8 cellular contexts compared by ENCODE assay signal in the genomic region with DNA sequence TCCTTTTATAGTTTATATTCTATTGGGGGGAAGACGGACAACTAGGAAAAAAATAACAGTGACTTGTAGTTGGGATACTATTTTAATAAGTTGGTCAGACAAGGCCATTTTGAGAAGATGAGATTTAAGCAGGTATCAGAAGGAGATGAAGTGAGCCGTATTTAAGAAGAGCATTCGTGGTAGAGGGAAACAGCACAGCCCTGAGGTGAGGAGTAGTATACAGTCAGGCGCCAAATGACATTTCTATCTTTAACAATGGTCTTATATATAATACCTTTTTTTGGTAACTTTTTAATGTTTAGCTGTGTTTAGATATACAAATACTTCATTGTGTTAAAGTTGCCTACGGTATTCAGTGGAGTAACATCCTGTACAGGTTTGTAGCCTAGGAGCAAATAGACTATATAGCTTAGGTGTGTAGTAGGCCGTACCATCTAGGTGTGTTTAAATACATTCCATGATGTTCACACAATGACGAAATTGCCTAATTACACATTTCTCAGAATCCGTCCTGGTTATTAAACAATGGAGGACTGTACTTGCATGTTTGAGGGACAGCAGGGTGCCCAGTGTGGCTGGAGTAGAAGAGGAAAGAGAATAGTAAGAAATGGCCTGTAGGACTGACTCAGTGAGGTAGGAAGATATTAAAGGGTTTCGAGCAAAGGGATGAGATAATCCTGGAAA. TPM values are rescaled to one million over a fixed set of nuclear protein-coding genes. Genes with fewer than 3 reads are reported as not detected.
DNase-seq lines count a peak whose midpoint lies in the region; ATAC-seq lines count a peak whose summit lies in the region.

No MANE protein-coding gene starts in this region.

- H3K4me3 ChIP-seq in SK-N-MC = peak overlapping the region; percentile 90
- H3K4me3 ChIP-seq in esophagus (ENCODE audit: low read depth in 1 of 2, low read length in 2 of 2) = peak overlapping the region in 1 of 2 donors; percentile 87
- H3K4me3 ChIP-seq in skeletal muscle satellite cell (ENCODE audit: low read length) = peak overlapping the region; percentile 73

- H3K9ac ChIP-seq in SK-N-MC (ENCODE audit: insufficient read length) (peak overlapping the region; percentile 92), skeletal muscle satellite cell (ENCODE audit: low read depth, low read length) (peak overlapping the region; percentile 84)

- WGBS in esophagus, 2 donors = 33 to 38% methylated on average over 9 of the region's 9 CpGs

- H3K4me1 Mint-ChIP-seq in activated T-cell treated with anti-CD3 and anti-CD28 coated beads, Interleukin-2, amount 50 U/mL, for 4 hours (ENCODE audit: low read depth) = peaks cover 42% of the 10 kb centered on the region

- H3K9me3 ChIP-seq in SK-N-MC (ENCODE audit: low read depth, low read length) (no peaks in the 10 kb centered on the region), esophagus (ENCODE audit: control insufficient read depth in 2 of 2, insufficient read depth in 1 of 2, low read depth in 1 of 2, low read length in 1 of 2) (no peaks in the 10 kb centered on the region), skeletal muscle satellite cell (replicated peaks; ENCODE audit: low read length) (no peaks in the 10 kb centered on the region)

- H3K4me1 ChIP-seq in esophagus (ENCODE audit: control insufficient read depth in 2 of 2, insufficient read depth in 2 of 2, low read length in 1 of 2) = no peaks in the 10 kb centered on the region
- peaks cover 24% of the 10 kb centered on the region for H3K4me1 ChIP-seq in skeletal muscle satellite cell (ENCODE audit: control insufficient read depth, insufficient read depth, low read length)

- H3K27ac ChIP-seq in SK-N-MC = no peak overlapping the region
- H3K27ac ChIP-seq in esophagus (ENCODE audit: low read depth in 2 of 2, low read length in 1 of 2) = peak overlapping the region; percentile 16 to 17

- no peaks in the 10 kb centered on the region for H3K9me3 Mint-ChIP-seq in activated T-cell treated with anti-CD3 and anti-CD28 coated beads, Interleukin-2, amount 50 U/mL, for 4 hours

- peaks cover 19% of the 10 kb centered on the region for H3K36me3 Mint-ChIP-seq in activated T-cell treated with anti-CD3 and anti-CD28 coated beads, Interleukin-2, amount 50 U/mL, for 4 hours (ENCODE audit: insufficient read depth)

- ATAC-seq in activated T-cell treated with anti-CD3 and anti-CD28 coated beads, Interleukin-2, amount 50 U/mL, for 4 hours = no peak
- ATAC-seq in HG03175 (IDR thresholded peaks at IDR 0.05; ENCODE audit: unreplicated experiment) (no peak), GM18502 (IDR thresholded peaks at IDR 0.05; ENCODE audit: poor library complexity, unreplicated experiment) (no peak)

- H3K27me3 ChIP-seq in esophagus (ENCODE audit: control insufficient read depth in 1 of 2, insufficient read depth in 2 of 2, low read length in 2 of 2) (no peaks in the 10 kb centered on the region), skeletal muscle satellite cell (ENCODE audit: control insufficient read depth, insufficient read depth, low read length) (no peaks in the 10 kb centered on the region)

- H3K27me3 Mint-ChIP-seq in activated T-cell treated with anti-CD3 and anti-CD28 coated beads, Interleukin-2, amount 50 U/mL, for 4 hours (ENCODE audit: low read depth) = no peaks in the 10 kb centered on the region

- H3K4me2 ChIP-seq in skeletal muscle satellite cell (ENCODE audit: low read length) = peak overlapping the region; percentile 87

- H3K36me3 ChIP-seq in SK-N-MC (ENCODE audit: insufficient read depth, low read length) (peaks cover 18% of the 10 kb centered on the region), esophagus (ENCODE audit: control insufficient read depth in 2 of 2, insufficient read depth in 2 of 2, low read length in 1 of 2) (no peaks in the 10 kb centered on the region), skeletal muscle satellite cell (ENCODE audit: insufficient read depth, low read length) (peaks cover 11% of the 10 kb centered on the region)

- H3K4me3 Mint-ChIP-seq in activated T-cell treated with anti-CD3 and anti-CD28 coated beads, Interleukin-2, amount 50 U/mL, for 4 hours = peak overlapping the region; percentile 92

- no peak for DNase-seq in activated T-cell treated with anti-CD3 and anti-CD28 coated beads, Interleukin-2, amount 50 U/mL, for 4 hours
- DNase-seq in activated T-cell treated with anti-CD3 and anti-CD28 coated beads, Interleukin-2, amount 50 U/mL, for 1 hour = no peak
- DNase-seq in SK-N-MC (ENCODE audit: low read depth, low spot score) (no peak), activated gamma-delta T cell treated with Interleukin-2 at 50 U/mL for 16 hours (no peak)

RNA-seq across cellular contexts. Expression of a gene that starts 1.6 kb away (rescaled TPM):
- total RNA-seq in activated T-cell treated with anti-CD3 and anti-CD28 coated beads, Interleukin-2, amount 50 U/mL, for 4 hours = 10 to 100 TPM; 44.2 to 48.1 (median 46.7) TPM
- polyA plus RNA-seq in esophagus = 10 to 100 TPM; 13.9 to 26.3 TPM
- total RNA-seq in skeletal muscle satellite cell (2012; rRNA removed) = 41.5 and 50.4 TPM in 2 replicates

RNA-seq across cellular contexts. Expression of a gene that starts 11.4 kb away (rescaled TPM):
- 10 to 100 TPM; 68.8 to 79.1 (median 72.6) TPM for total RNA-seq in activated T-cell treated with anti-CD3 and anti-CD28 coated beads, Interleukin-2, amount 50 U/mL, for 4 hours
- 10 to 100 TPM; 18.1 to 23.2 TPM for polyA plus RNA-seq in esophagus
- 28.4 and 29.1 TPM in 2 replicates for total RNA-seq in skeletal muscle satellite cell (2012; rRNA removed)

RNA-seq across cellular contexts. Expression of a gene that starts 20.3 kb away (rescaled TPM):
- total RNA-seq in activated T-cell treated with anti-CD3 and anti-CD28 coated beads, Interleukin-2, amount 50 U/mL, for 4 hours = 10 to 100 TPM; 32.0 to 35.3 (median 35.1) TPM
- 10 to 100 TPM in 1 of 2 donors, 1 to 10 TPM in 1; 5.0 to 10.0 TPM for polyA plus RNA-seq in esophagus
- total RNA-seq in skeletal muscle satellite cell (2012; rRNA removed) = 52.2 and 54.5 TPM in 2 replicates

RNA-seq across cellular contexts. Expression of a gene that starts 51.5 kb away (rescaled TPM):
- under 1 TPM; 0.26 to 0.79 (median 0.56) TPM for total RNA-seq in activated T-cell treated with anti-CD3 and anti-CD28 coated beads, Interleukin-2, amount 50 U/mL, for 4 hours
- polyA plus RNA-seq in esophagus = 1 to 10 TPM; 3.5 to 6.0 TPM
- 14.2 and 18.1 TPM in 2 replicates for total RNA-seq in skeletal muscle satellite cell (2012; rRNA removed)
